In genomic region chr6:137430954-137431353, GRCh38 we compare ENCODE assay signal across 1 cellular context.
TF ChIP-seq lines count a peak whose summit lies in the region.

No MANE protein-coding gene starts in this region.

TF ChIP-seq in HepG2, 621 proteins besides CTCF, POLR2A, EP300 and RAD21 (continued from another document):
- no peak for TF ChIP-seq ZNF318 (CRISPR knock-in tag; IDR thresholded peaks at IDR 0.05)
- no peak for TF ChIP-seq BHLHE40 (IDR thresholded peaks at IDR 0.05; ENCODE audit: low read length)
- TF ChIP-seq ZNF788 (CRISPR knock-in tag; IDR thresholded peaks at IDR 0.05; ENCODE audit: borderline replicate concordance): no peak
- TF ChIP-seq POLR2AphosphoS2 (IDR thresholded peaks at IDR 0.05; ENCODE audit: low read depth, low read length): no peak
- TF ChIP-seq E2F1 (CRISPR knock-in tag; IDR thresholded peaks at IDR 0.05): no peak
- no peak for TF ChIP-seq DNMT1 (CRISPR knock-in tag; IDR thresholded peaks at IDR 0.05)
- no peak for TF ChIP-seq GRHL1 (CRISPR knock-in tag; conservative IDR thresholded peaks at IDR 0.05)
